Comparison of ENCODE assay signal across 1 cellular context in the genomic region with DNA sequence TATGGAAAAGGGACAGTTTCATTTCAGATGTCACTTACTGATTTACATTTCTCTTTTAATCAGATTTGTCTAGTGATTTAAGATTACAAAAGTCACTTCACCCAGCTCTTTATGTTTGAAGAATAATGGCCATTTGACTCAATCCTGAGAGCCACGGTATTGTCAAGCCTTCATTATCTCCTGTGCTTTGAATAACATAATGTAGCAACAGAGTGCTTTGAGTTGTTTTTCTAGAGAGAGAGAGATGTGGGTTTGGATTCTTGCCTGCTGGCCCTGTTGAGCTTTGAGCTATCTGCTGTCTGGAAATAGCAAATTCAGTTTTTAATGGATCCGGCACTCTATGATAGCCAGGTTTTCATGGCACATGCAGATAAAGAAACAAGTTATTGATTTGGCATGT.
TF ChIP-seq lines count a peak whose summit lies in the region.

No MANE protein-coding gene starts in this region.

TF ChIP-seq in HCT116, 20 proteins besides CTCF, POLR2A, EP300 and RAD21 (continued from another document):
- TF ChIP-seq JUND (IDR thresholded peaks at IDR 0.05) = 0 out of 2 replicates have a peak, but pooled peaks have one; percentile 7
- TF ChIP-seq EGR1 (IDR thresholded peaks at IDR 0.05; ENCODE audit: low read depth) = no peak
